In genomic region chr4:158500054-158500453, GRCh38 we compare ENCODE assay signal across 20 cellular contexts. TPM values are rescaled to one million over a fixed set of nuclear protein-coding genes. Genes with fewer than 3 reads are reported as not detected.
A peak's percentile ranks its signal among the peaks of the same experiment; 100 is the strongest.
DNase-seq lines count a peak whose midpoint lies in the region; ATAC-seq and TF ChIP-seq lines count a peak whose summit lies in the region.
"Had no signal": no experiment of that assay in that cellular context is flagged by ENCODE, and none has a peak within 500 bp of the region (broad histone marks: within the 10 kb centered on the region; RNA-seq: fewer than 3 reads in every experiment).

No MANE protein-coding gene starts in this region.

- no peak overlapping the region for H3K27ac Mint-ChIP-seq in activated T-helper 17 cell treated with anti-CD3 and anti-CD28 coated beads, Interleukin-2, amount 50 U/mL, for 72 hours
- H3K27ac Mint-ChIP-seq in Calu3 (ENCODE audit: unreplicated experiment) = no peak overlapping the region
- H3K27ac Mint-ChIP-seq: CD14-positive monocyte; CD4-positive, alpha-beta memory T cell; HFFc6 had no signal

- DNase-seq in NCI-H526 (lab: John Stamatoyannopoulos, UW) = peak; percentile 50 to 74
- DNase-seq in NCI-H526 treated with DMSO at 0.1 percent for 48 hours (lab: John Stamatoyannopoulos, UW) = no peak
- peak; percentile 21 for DNase-seq in Right ventricle myocardium inferior (ENCODE audit: missing footprints)
- no peak for DNase-seq in right atrium auricular region (ENCODE audit: low spot score)
- no peak for DNase-seq in MV-4-11 (lab: John Stamatoyannopoulos, UW)
- DNase-seq in Calu3 = no peak
- DNase-seq: 8988T; CD4-positive, alpha-beta memory T cell; DMS79 treated with DMSO at 0.1 percent for 48 hours; GF-D8; GOT3; H7; HFFc6; IMR-90 had no signal

- TF ChIP-seq CTCF in right atrium auricular region (IDR thresholded peaks at IDR 0.05) = no peak
- no peak for TF ChIP-seq CTCF in Calu3 (IDR thresholded peaks at IDR 0.05; ENCODE audit: unreplicated experiment)

- ATAC-seq in Right ventricle myocardium inferior (no peak), GM21723 (IDR thresholded peaks at IDR 0.05; ENCODE audit: unreplicated experiment) (no peak)
- peak; percentile 35 for ATAC-seq in activated T-helper 17 cell treated with anti-CD3 and anti-CD28 coated beads, Interleukin-2, amount 50 U/mL, for 72 hours (replicated peaks)
- ATAC-seq: HCT116 had no signal

- CTCF ChIA-PET in Calu3 (lab: Charles Lee) = no interaction called here

- H3K36me3 ChIP-seq in right atrium auricular region = no peaks in the 10 kb centered on the region
- H3K36me3 ChIP-seq: BLaER1 had no signal

- no peaks in the 10 kb centered on the region for H3K36me3 Mint-ChIP-seq in activated T-helper 17 cell treated with anti-CD3 and anti-CD28 coated beads, Interleukin-2, amount 50 U/mL, for 72 hours (ENCODE audit: low read depth)
- H3K36me3 Mint-ChIP-seq in Calu3 (ENCODE audit: insufficient read depth, unreplicated experiment) = no peaks in the 10 kb centered on the region
- H3K36me3 Mint-ChIP-seq: CD14-positive monocyte; CD4-positive, alpha-beta memory T cell had no signal

- H3K4me1 ChIP-seq in right atrium auricular region = no peaks in the 10 kb centered on the region
- H3K4me1 ChIP-seq: BLaER1 had no signal

- peaks cover 7% of the 10 kb centered on the region for H3K9me3 Mint-ChIP-seq in activated T-helper 17 cell treated with anti-CD3 and anti-CD28 coated beads, Interleukin-2, amount 50 U/mL, for 72 hours
- peaks cover 2% of the 10 kb centered on the region for H3K9me3 Mint-ChIP-seq in Calu3 (ENCODE audit: low read depth, unreplicated experiment)

- no peak overlapping the region for H3K4me3 ChIP-seq in right atrium auricular region
- H3K4me3 ChIP-seq: BLaER1 had no signal

- BruUV-seq in Calu3 (replicated peaks; lab: Mats Ljungman, UMichigan) = no TSS peak

- H3K9me3 ChIP-seq in right atrium auricular region = no peaks in the 10 kb centered on the region
- H3K9me3 ChIP-seq: BLaER1 had no signal

- no peaks in the 10 kb centered on the region for H3K4me1 Mint-ChIP-seq in activated T-helper 17 cell treated with anti-CD3 and anti-CD28 coated beads, Interleukin-2, amount 50 U/mL, for 72 hours
- no peaks in the 10 kb centered on the region for H3K4me1 Mint-ChIP-seq in Calu3 (ENCODE audit: low read depth, unreplicated experiment)
- H3K4me1 Mint-ChIP-seq: CD14-positive monocyte; CD4-positive, alpha-beta memory T cell had no signal

- H3K27me3 Mint-ChIP-seq in activated T-helper 17 cell treated with anti-CD3 and anti-CD28 coated beads, Interleukin-2, amount 50 U/mL, for 72 hours = peaks cover 10% of the 10 kb centered on the region
- no peaks in the 10 kb centered on the region for H3K27me3 Mint-ChIP-seq in Calu3 (ENCODE audit: unreplicated experiment)

- intact Hi-C loops in Right ventricle myocardium inferior (cut with DNase I) (no loop called here), Calu3 (cut with micrococcal nuclease; ENCODE audit: unreplicated experiment) (no loop called here)

- H3K27ac ChIP-seq in right atrium auricular region = no peak overlapping the region
- H3K27ac ChIP-seq: BLaER1 had no signal

- no peaks in the 10 kb centered on the region for H3K27me3 ChIP-seq in right atrium auricular region
- H3K27me3 ChIP-seq: BLaER1 had no signal

- no peak overlapping the region for H3K4me3 Mint-ChIP-seq in activated T-helper 17 cell treated with anti-CD3 and anti-CD28 coated beads, Interleukin-2, amount 50 U/mL, for 72 hours
- no peak overlapping the region for H3K4me3 Mint-ChIP-seq in Calu3 (ENCODE audit: low read depth, unreplicated experiment)
- H3K4me3 Mint-ChIP-seq: CD14-positive monocyte; CD4-positive, alpha-beta memory T cell; HFFc6 had no signal

RNA-seq across cellular contexts. Expression of gene RXFP1, which starts 21.6 kb away (rescaled TPM):
- total RNA-seq in Right ventricle myocardium inferior (not detected), right atrium auricular region (not detected), Calu3 (2022) (not detected in 2 replicates)
- not detected for total RNA-seq in activated T-helper 17 cell treated with anti-CD3 and anti-CD28 coated beads, Interleukin-2, amount 50 U/mL, for 72 hours
- total RNA-seq: A673; CD4-positive, alpha-beta memory T cell; H7; HFFc6; IMR-90 had no signal

Comparison
In these comparisons a context has a peak if more than half of its experiments do, and no peak if none do; other contexts are left out.
1. DNase-seq: peak in NCI-H526 (2 of 2) and Right ventricle myocardium inferior (single experiment); none in NCI-H526 treated with DMSO at 0.1 percent for 48 hours (single experiment), right atrium auricular region (single experiment), MV-4-11 (single experiment) and Calu3 (single experiment).